In genomic region chr12:56159482-56160105, GRCh38 we compare ENCODE assay signal across 8 cellular contexts. TPM values are rescaled to one million over a fixed set of nuclear protein-coding genes. Genes with fewer than 3 reads are reported as not detected.
DNase-seq lines count a peak whose midpoint lies in the region; ATAC-seq and TF ChIP-seq lines count a peak whose summit lies in the region.

No MANE protein-coding gene starts in this region.

- intact Hi-C loops in mucosa of descending colon (cut with DNase I, micrococcal nuclease): no loop called here

- H3K36me3 Mint-ChIP-seq in stimulated activated naive CD8-positive, alpha-beta T cell treated with anti-CD3 and anti-CD28 coated beads, Interleukin-15, Interleukin-2, amounts not matched to agents 100 ng/mL and 50 ng/mL, for 24 hours (ENCODE audit: low read depth): peaks cover 65% of the 10 kb centered on the region

- no peaks in the 10 kb centered on the region for H3K27me3 Mint-ChIP-seq in stimulated activated naive CD8-positive, alpha-beta T cell treated with anti-CD3 and anti-CD28 coated beads, Interleukin-15, Interleukin-2, amounts not matched to agents 100 ng/mL and 50 ng/mL, for 24 hours

- H3K4me3 ChIP-seq in cardiac fibroblast (replicated peaks in 1 of 2; ENCODE audit: low read depth in 2 of 2, low read length in 2 of 2) (peak overlapping the region; percentile 93 to 98), mucosa of descending colon (peak overlapping the region; percentile 70)

- peaks cover 45% of the 10 kb centered on the region for H3K4me1 Mint-ChIP-seq in stimulated activated naive CD8-positive, alpha-beta T cell treated with anti-CD3 and anti-CD28 coated beads, Interleukin-15, Interleukin-2, amounts not matched to agents 100 ng/mL and 50 ng/mL, for 24 hours (ENCODE audit: low read depth)

- TF ChIP-seq CTCF in cardiac fibroblast (IDR thresholded peaks at IDR 0.05; ENCODE audit: low read depth, low read length) (no peak), mucosa of descending colon (IDR thresholded peaks at IDR 0.05) (no peak)

- no peaks in the 10 kb centered on the region for H3K9me3 ChIP-seq in mucosa of descending colon

- no peaks in the 10 kb centered on the region for H3K9me3 Mint-ChIP-seq in stimulated activated naive CD8-positive, alpha-beta T cell treated with anti-CD3 and anti-CD28 coated beads, Interleukin-15, Interleukin-2, amounts not matched to agents 100 ng/mL and 50 ng/mL, for 24 hours

- H3K4me1 ChIP-seq in mucosa of descending colon (ENCODE audit: low read depth): peaks cover 27% of the 10 kb centered on the region

- ATAC-seq in stimulated activated naive CD8-positive, alpha-beta T cell treated with anti-CD3 and anti-CD28 coated beads, Interleukin-15, Interleukin-2, amounts not matched to agents 100 U/mL and 50 U/mL, for 24 hours: no peak
- ATAC-seq in mucosa of descending colon (no peak), GM18519 (IDR thresholded peaks at IDR 0.05; ENCODE audit: low FRiP score, unreplicated experiment) (no peak), HG03108 (IDR thresholded peaks at IDR 0.05; ENCODE audit: unreplicated experiment) (no peak), HG03571 (IDR thresholded peaks at IDR 0.05; ENCODE audit: unreplicated experiment) (no peak)

- peak overlapping the region; percentile 98 for H3K4me3 Mint-ChIP-seq in stimulated activated naive CD8-positive, alpha-beta T cell treated with anti-CD3 and anti-CD28 coated beads, Interleukin-15, Interleukin-2, amounts not matched to agents 100 ng/mL and 50 ng/mL, for 24 hours

- DNase-seq in stimulated activated naive CD8-positive, alpha-beta T cell treated with anti-CD3 and anti-CD28 coated beads, Interleukin-15, Interleukin-2, amounts not matched to agents 100 U/mL and 50 U/mL, for 24 hours: no peak
- DNase-seq in cardiac fibroblast (ENCODE audit: low read depth in 2 of 2): no peak
- DNase-seq in mucosa of descending colon: no peak
- no peak for DNase-seq in dedifferentiated amniotic fluid mesenchymal stem cell (ENCODE audit: extremely low spot score)

- peak overlapping the region; percentile 88 for H3K27ac Mint-ChIP-seq in stimulated activated naive CD8-positive, alpha-beta T cell treated with anti-CD3 and anti-CD28 coated beads, Interleukin-15, Interleukin-2, amounts not matched to agents 100 ng/mL and 50 ng/mL, for 24 hours

- peaks cover 5% of the 10 kb centered on the region for H3K36me3 ChIP-seq in mucosa of descending colon (ENCODE audit: low read depth)

RNA-seq across cellular contexts. Expression of gene MYL6, which starts 1.4 kb away (rescaled TPM):
- 1,000 to 10,000 TPM; 1,884 to 3,185 (median 1,894) TPM for total RNA-seq in mucosa of descending colon

RNA-seq across cellular contexts. Expression of gene MYL6B, which starts 7.2 kb away (rescaled TPM):
- total RNA-seq in mucosa of descending colon: 10 to 100 TPM; 13.0 to 39.8 (median 22.7) TPM

RNA-seq across cellular contexts. Expression of gene SMARCC2, which starts 29.7 kb away (rescaled TPM):
- 100 to 1,000 TPM in 2 of 3 donors, 10 to 100 TPM in 1; 91.7 to 163 (median 116) TPM for total RNA-seq in mucosa of descending colon

RNA-seq across cellular contexts. Expression of gene ESYT1, which starts 31.5 kb away (rescaled TPM):
- total RNA-seq in mucosa of descending colon: 10 to 100 TPM; 44.9 to 75.7 (median 52.0) TPM

RNA-seq across cellular contexts. Expression of gene ZC3H10, which starts 41.5 kb away (rescaled TPM):
- 10 to 100 TPM in 1 of 3 donors, 1 to 10 TPM in 2; 5.0 to 11.8 (median 5.4) TPM for total RNA-seq in mucosa of descending colon
